In genomic region chr17:81349397-81350319, GRCh38 we compare ENCODE assay signal across 1 cellular context.
TF ChIP-seq lines count a peak whose summit lies in the region.

No MANE protein-coding gene starts in this region.

TF ChIP-seq in K562, 482 proteins besides CTCF, POLR2A, EP300 and RAD21 (continued from another document and continues in another):
- TF ChIP-seq SMARCE1 (IDR thresholded peaks at IDR 0.05): 0 out of 2 replicates have a peak, but pooled peaks have one; percentile 61
- peak; percentile 81 for TF ChIP-seq DPF2 (IDR thresholded peaks at IDR 0.05)
- TF ChIP-seq HSF4 (CRISPR knock-in tag; IDR thresholded peaks at IDR 0.05; ENCODE audit: borderline replicate concordance): no peak
- no peak for TF ChIP-seq MCM5 (IDR thresholded peaks at IDR 0.05; ENCODE audit: low read depth)
- TF ChIP-seq ZNF184 (CRISPR knock-in tag; IDR thresholded peaks at IDR 0.05): no peak
- TF ChIP-seq ZNF707 (CRISPR knock-in tag; conservative IDR thresholded peaks at IDR 0.05): no peak
- peak; percentile 89 for TF ChIP-seq VEZF1 (CRISPR knock-in tag; IDR thresholded peaks at IDR 0.05)
- peak; percentile 95 for TF ChIP-seq NFRKB (IDR thresholded peaks at IDR 0.05; ENCODE audit: low read depth)
- no peak for TF ChIP-seq SREBF2 (CRISPR knock-in tag; IDR thresholded peaks at IDR 0.05)
- TF ChIP-seq, protein P1, sequence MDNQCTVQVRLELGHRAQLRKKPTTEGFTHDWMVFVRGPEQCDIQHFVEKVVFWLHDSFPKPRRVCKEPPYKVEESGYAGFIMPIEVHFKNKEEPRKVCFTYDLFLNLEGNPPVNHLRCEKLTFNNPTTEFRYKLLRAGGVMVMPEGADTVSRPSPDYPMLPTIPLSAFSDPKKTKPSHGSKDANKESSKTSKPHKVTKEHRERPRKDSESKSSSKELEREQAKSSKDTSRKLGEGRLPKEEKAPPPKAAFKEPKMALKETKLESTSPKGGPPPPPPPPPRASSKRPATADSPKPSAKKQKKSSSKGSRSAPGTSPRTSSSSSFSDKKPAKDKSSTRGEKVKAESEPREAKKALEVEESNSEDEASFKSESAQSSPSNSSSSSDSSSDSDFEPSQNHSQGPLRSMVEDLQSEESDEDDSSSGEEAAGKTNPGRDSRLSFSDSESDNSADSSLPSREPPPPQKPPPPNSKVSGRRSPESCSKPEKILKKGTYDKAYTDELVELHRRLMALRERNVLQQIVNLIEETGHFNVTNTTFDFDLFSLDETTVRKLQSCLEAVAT (IDR thresholded peaks at IDR 0.05): 0 out of 4 replicates have a peak, but pooled peaks have one; percentile 14 to 47
- TF ChIP-seq HMGXB4 (CRISPR knock-in tag; IDR thresholded peaks at IDR 0.05): no peak
- TF ChIP-seq ZNF785 (CRISPR knock-in tag; IDR thresholded peaks at IDR 0.05): no peak
- TF ChIP-seq ZNF146 (CRISPR knock-in tag; IDR thresholded peaks at IDR 0.05; ENCODE audit: unreplicated experiment): peak; percentile 30
- TF ChIP-seq FUS (optimal IDR thresholded peaks at IDR 0.05; ENCODE audit: low read depth, low read length): no peak
- no peak for TF ChIP-seq SRSF1 (IDR thresholded peaks at IDR 0.05; ENCODE audit: low read depth, low read length)
- TF ChIP-seq, protein P2, sequence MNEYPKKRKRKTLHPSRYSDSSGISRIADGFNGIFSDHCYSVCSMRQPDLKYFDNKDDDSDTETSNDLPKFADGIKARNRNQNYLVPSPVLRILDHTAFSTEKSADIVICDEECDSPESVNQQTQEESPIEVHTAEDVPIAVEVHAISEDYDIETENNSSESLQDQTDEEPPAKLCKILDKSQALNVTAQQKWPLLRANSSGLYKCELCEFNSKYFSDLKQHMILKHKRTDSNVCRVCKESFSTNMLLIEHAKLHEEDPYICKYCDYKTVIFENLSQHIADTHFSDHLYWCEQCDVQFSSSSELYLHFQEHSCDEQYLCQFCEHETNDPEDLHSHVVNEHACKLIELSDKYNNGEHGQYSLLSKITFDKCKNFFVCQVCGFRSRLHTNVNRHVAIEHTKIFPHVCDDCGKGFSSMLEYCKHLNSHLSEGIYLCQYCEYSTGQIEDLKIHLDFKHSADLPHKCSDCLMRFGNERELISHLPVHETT (CRISPR knock-in tag; conservative IDR thresholded peaks at IDR 0.05 in 1 of 2, IDR thresholded peaks at IDR 0.05 in 1 of 2): peak in 1 of 2 experiments; percentile 89; a peak in 2 of 4 replicates
- no peak for TF ChIP-seq SMAD2 (IDR thresholded peaks at IDR 0.05; ENCODE audit: low read depth, low read length)
- TF ChIP-seq ZNF583 (CRISPR knock-in tag; IDR thresholded peaks at IDR 0.05): peak; percentile 44; the same call in 1 of the 2 replicates
- TF ChIP-seq, protein P3, sequence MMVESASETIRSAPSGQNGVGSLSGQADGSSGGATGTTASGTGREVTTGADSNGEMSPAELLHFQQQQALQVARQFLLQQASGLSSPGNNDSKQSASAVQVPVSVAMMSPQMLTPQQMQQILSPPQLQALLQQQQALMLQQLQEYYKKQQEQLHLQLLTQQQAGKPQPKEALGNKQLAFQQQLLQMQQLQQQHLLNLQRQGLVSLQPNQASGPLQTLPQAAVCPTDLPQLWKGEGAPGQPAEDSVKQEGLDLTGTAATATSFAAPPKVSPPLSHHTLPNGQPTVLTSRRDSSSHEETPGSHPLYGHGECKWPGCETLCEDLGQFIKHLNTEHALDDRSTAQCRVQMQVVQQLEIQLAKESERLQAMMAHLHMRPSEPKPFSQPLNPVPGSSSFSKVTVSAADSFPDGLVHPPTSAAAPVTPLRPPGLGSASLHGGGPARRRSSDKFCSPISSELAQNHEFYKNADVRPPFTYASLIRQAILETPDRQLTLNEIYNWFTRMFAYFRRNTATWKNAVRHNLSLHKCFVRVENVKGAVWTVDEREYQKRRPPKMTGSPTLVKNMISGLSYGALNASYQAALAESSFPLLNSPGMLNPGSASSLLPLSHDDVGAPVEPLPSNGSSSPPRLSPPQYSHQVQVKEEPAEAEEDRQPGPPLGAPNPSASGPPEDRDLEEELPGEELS (CRISPR knock-in tag; IDR thresholded peaks at IDR 0.05; ENCODE audit: borderline replicate concordance): no peak
- TF ChIP-seq MED1 (CRISPR knock-in tag; IDR thresholded peaks at IDR 0.05; ENCODE audit: borderline replicate concordance): no peak
- TF ChIP-seq RNF219 (CRISPR knock-in tag; IDR thresholded peaks at IDR 0.05): no peak
- TF ChIP-seq CXXC5 (CRISPR knock-in tag; IDR thresholded peaks at IDR 0.05): peak; percentile 66
- TF ChIP-seq, protein P4, sequence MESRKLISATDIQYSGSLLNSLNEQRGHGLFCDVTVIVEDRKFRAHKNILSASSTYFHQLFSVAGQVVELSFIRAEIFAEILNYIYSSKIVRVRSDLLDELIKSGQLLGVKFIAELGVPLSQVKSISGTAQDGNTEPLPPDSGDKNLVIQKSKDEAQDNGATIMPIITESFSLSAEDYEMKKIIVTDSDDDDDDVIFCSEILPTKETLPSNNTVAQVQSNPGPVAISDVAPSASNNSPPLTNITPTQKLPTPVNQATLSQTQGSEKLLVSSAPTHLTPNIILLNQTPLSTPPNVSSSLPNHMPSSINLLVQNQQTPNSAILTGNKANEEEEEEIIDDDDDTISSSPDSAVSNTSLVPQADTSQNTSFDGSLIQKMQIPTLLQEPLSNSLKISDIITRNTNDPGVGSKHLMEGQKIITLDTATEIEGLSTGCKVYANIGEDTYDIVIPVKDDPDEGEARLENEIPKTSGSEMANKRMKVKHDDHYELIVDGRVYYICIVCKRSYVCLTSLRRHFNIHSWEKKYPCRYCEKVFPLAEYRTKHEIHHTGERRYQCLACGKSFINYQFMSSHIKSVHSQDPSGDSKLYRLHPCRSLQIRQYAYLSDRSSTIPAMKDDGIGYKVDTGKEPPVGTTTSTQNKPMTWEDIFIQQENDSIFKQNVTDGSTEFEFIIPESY (CRISPR knock-in tag; IDR thresholded peaks at IDR 0.05): no peak; the same call in 1 of the 2 replicates
- TF ChIP-seq DDX20 (tag; IDR thresholded peaks at IDR 0.05; ENCODE audit: low read depth): no peak
- 0 out of 2 replicates have a peak, but pooled peaks have one; percentile 67 for TF ChIP-seq CBX5 (IDR thresholded peaks at IDR 0.05; ENCODE audit: borderline replicate concordance, low read depth)
- TF ChIP-seq CBX8 (IDR thresholded peaks at IDR 0.05; ENCODE audit: borderline replicate concordance, extremely low read depth, low read depth, low read length, poor library complexity, severe bottlenecking): no peak
- no peak for TF ChIP-seq ADNP (tag; IDR thresholded peaks at IDR 0.05)
- no peak for TF ChIP-seq SETDB1 (IDR thresholded peaks at IDR 0.05; ENCODE audit: low read length)
- TF ChIP-seq SAFB2 (IDR thresholded peaks at IDR 0.05; ENCODE audit: borderline replicate concordance, low read depth, low read length, severe bottlenecking): no peak
- no peak for TF ChIP-seq ZNF57 (CRISPR knock-in tag; IDR thresholded peaks at IDR 0.05)
- no peak for TF ChIP-seq PCBP1 (IDR thresholded peaks at IDR 0.05; ENCODE audit: low read depth, low read length, poor library complexity, severe bottlenecking)
- no peak for TF ChIP-seq NFIX (CRISPR knock-in tag; IDR thresholded peaks at IDR 0.05; ENCODE audit: low read depth)
- no peak for TF ChIP-seq ZNF280A (IDR thresholded peaks at IDR 0.05; ENCODE audit: low read depth, partially characterized antibody)
- TF ChIP-seq TCF7 (IDR thresholded peaks at IDR 0.05; ENCODE audit: borderline replicate concordance): peak; percentile 84
- TF ChIP-seq FOXK2 (conservative IDR thresholded peaks at IDR 0.05 in 1 of 2, IDR thresholded peaks at IDR 0.05 in 1 of 2; ENCODE audit: low read depth in 2 of 2): peak; percentile 23 to 27; a peak in 2 of 4 replicates
- TF ChIP-seq FOXJ3 (CRISPR knock-in tag; IDR thresholded peaks at IDR 0.05): no peak
- no peak for TF ChIP-seq HMGN3 (IDR thresholded peaks at IDR 0.05; ENCODE audit: borderline replicate concordance, extremely low read depth, insufficient read length, low read depth, low read length)
- no peak for TF ChIP-seq ZNF311 (CRISPR knock-in tag; IDR thresholded peaks at IDR 0.05)
- TF ChIP-seq, protein P5, sequence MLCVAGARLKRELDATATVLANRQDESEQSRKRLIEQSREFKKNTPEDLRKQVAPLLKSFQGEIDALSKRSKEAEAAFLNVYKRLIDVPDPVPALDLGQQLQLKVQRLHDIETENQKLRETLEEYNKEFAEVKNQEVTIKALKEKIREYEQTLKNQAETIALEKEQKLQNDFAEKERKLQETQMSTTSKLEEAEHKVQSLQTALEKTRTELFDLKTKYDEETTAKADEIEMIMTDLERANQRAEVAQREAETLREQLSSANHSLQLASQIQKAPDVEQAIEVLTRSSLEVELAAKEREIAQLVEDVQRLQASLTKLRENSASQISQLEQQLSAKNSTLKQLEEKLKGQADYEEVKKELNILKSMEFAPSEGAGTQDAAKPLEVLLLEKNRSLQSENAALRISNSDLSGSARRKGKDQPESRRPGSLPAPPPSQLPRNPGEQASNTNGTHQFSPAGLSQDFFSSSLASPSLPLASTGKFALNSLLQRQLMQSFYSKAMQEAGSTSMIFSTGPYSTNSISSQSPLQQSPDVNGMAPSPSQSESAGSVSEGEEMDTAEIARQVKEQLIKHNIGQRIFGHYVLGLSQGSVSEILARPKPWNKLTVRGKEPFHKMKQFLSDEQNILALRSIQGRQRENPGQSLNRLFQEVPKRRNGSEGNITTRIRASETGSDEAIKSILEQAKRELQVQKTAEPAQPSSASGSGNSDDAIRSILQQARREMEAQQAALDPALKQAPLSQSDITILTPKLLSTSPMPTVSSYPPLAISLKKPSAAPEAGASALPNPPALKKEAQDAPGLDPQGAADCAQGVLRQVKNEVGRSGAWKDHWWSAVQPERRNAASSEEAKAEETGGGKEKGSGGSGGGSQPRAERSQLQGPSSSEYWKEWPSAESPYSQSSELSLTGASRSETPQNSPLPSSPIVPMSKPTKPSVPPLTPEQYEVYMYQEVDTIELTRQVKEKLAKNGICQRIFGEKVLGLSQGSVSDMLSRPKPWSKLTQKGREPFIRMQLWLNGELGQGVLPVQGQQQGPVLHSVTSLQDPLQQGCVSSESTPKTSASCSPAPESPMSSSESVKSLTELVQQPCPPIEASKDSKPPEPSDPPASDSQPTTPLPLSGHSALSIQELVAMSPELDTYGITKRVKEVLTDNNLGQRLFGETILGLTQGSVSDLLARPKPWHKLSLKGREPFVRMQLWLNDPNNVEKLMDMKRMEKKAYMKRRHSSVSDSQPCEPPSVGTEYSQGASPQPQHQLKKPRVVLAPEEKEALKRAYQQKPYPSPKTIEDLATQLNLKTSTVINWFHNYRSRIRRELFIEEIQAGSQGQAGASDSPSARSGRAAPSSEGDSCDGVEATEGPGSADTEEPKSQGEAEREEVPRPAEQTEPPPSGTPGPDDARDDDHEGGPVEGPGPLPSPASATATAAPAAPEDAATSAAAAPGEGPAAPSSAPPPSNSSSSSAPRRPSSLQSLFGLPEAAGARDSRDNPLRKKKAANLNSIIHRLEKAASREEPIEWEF (CRISPR knock-in tag; IDR thresholded peaks at IDR 0.05): no peak
- no peak for TF ChIP-seq GMEB1 (CRISPR knock-in tag; IDR thresholded peaks at IDR 0.05)
